In the genomic region with DNA sequence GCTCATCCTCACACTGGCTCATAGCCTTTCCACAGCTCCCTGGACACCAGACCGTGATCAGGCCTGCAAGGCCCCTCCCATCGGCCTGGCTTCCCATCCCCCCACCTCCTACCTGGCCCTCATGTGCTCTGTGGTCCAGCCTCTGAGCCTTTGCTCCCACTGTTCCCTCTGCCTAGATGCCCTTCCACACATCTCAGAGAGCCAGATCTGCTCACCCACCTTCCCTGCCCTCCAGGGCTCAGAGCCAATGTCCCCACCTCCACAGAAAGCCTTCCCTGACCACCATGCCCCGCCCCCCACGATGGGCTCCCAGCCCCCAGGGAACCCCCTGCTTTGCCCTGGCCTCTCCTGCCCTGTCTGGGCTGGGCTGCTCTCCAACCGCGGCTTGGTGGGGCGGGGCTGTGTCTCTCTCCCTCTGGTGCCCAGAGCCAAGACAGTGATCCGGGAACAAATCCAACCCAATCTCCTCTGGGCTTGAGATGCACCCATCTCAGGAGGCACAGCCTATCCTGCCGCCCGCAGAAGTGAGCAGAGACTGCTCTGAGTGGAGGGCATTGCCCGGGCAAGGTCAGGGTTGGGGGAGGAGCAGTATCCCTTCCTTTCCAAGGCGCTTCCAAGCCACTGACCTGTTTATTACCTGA, we compare ENCODE assay signal across 9 cellular contexts. TPM values are rescaled to one million over a fixed set of nuclear protein-coding genes. Genes with fewer than 3 reads are reported as not detected.
DNase-seq lines count a peak whose midpoint lies in the region; ATAC-seq, FAIRE-seq and TF ChIP-seq lines count a peak whose summit lies in the region.
"Had no signal": no experiment of that assay in that cellular context is flagged by ENCODE, and none has a peak within 500 bp of the region (broad histone marks: within the 10 kb centered on the region; RNA-seq: fewer than 3 reads in every experiment).

No MANE protein-coding gene starts in this region.

- H3K79me2 ChIP-seq in mammary epithelial cell (ENCODE audit: insufficient read depth, low read length) = peaks cover 61% of the 10 kb centered on the region
- peaks cover 61% of the 10 kb centered on the region for H3K79me2 ChIP-seq in HepG2 (ENCODE audit: insufficient read depth, low read length)

- no peaks in the 10 kb centered on the region; the same call in 1 of the 2 replicates for H3K9me3 ChIP-seq in AG04450 (ENCODE audit: control insufficient read depth, insufficient read depth, low read length)
- H3K9me3 ChIP-seq in mammary epithelial cell (replicated peaks; ENCODE audit: insufficient read depth, low read length) = no peaks in the 10 kb centered on the region
- no peaks in the 10 kb centered on the region for H3K9me3 ChIP-seq in HepG2 (ENCODE audit: low read length)
- H3K9me3 ChIP-seq in suprapubic skin = no peaks in the 10 kb centered on the region

- dilution Hi-C loops in mammary epithelial cell (cut with HindIII; ENCODE audit: low sequenced_read_pairs) = no loop called here

- in situ Hi-C loops in mammary epithelial cell (cut with MboI; ENCODE audit: low sequenced_read_pairs in 2 of 2) (no loop called here), HepG2 (cut with HindIII; ENCODE audit: extremely low pct_ligation_motif_present, low pct_unique_long_range_greater_than_20kb) (no loop called here)

- no peak for DNase-seq in AG04450 (ENCODE audit: low read depth, low spot score)
- peak; percentile 25 for DNase-seq in LHCN-M2 (ENCODE audit: low read depth)
- peak; percentile 59 for DNase-seq in mammary epithelial cell
- no peak for DNase-seq in HepG2 (ENCODE audit: low spot score)
- DNase-seq in suprapubic skin (ENCODE audit: low spot score in 2 of 2) = peak in 1 of 2 donors; percentile 86
- DNase-seq in AML-193 (lab: John Stamatoyannopoulos, UW) = no peak
- no peak for DNase-seq in NCI-H2171 (lab: John Stamatoyannopoulos, UW)

- POLR2A ChIA-PET in AG04450 (lab: Yijun Ruan, JAX) = no interaction called here
- POLR2A ChIA-PET in HepG2 (lab: Yijun Ruan, JAX) = interaction anchor here (2.2 to 7.5 kb wide), 3 partner anchors 11 to 166 kb away, joined by 30 to 195 read pairs (median 34); no protein-coding TSS in a partner anchor

- H3K9ac ChIP-seq in mammary epithelial cell (ENCODE audit: insufficient read depth, low read length) (peak overlapping the region; percentile 88), HepG2 (ENCODE audit: insufficient read depth, low read depth, low read length) (peak overlapping the region; percentile 99)

- no peak for TF ChIP-seq CTCF in AG04450 (IDR thresholded peaks at IDR 0.05; ENCODE audit: low read depth, low read length)
- TF ChIP-seq CTCF in mammary epithelial cell (conservative IDR thresholded peaks at IDR 0.05 in 1 of 2, IDR thresholded peaks at IDR 0.05 in 1 of 2; ENCODE audit: extremely low read depth in 1 of 2, insufficient read depth in 1 of 2, low read depth in 1 of 2, low read length in 2 of 2) = no peak
- no peak for TF ChIP-seq CTCF in HepG2 (CRISPR knock-in tag; IDR thresholded peaks at IDR 0.05)
- TF ChIP-seq CTCF in suprapubic skin (IDR thresholded peaks at IDR 0.05) = no peak

- no peak for TF ChIP-seq RAD21 in HepG2 (CRISPR knock-in tag; IDR thresholded peaks at IDR 0.05)

- no peak for ATAC-seq in HepG2
- ATAC-seq in HG02678 (IDR thresholded peaks at IDR 0.05; ENCODE audit: unreplicated experiment) = no peak

- H2AFZ ChIP-seq in mammary epithelial cell (ENCODE audit: low read depth, low read length) (peak overlapping the region; percentile 89), HepG2 (ENCODE audit: low read length) (no peak overlapping the region)

- no peak for FAIRE-seq in HepG2 (lab: Jason Lieb, UNC)

- TF ChIP-seq EP300 in HepG2 (IDR thresholded peaks at IDR 0.05; ENCODE audit: low read depth in 2 of 2, low read length in 2 of 2) = no peak
- TF ChIP-seq EP300 in HepG2 (CRISPR knock-in tag; IDR thresholded peaks at IDR 0.05; ENCODE audit: borderline replicate concordance) = no peak
- no peak for TF ChIP-seq EP300 in suprapubic skin (IDR thresholded peaks at IDR 0.05)

- H3K27me3 ChIP-seq in AG04450 (ENCODE audit: control insufficient read depth, insufficient read depth, low read length) = no peaks in the 10 kb centered on the region
- no peaks in the 10 kb centered on the region for H3K27me3 ChIP-seq in mammary epithelial cell (ENCODE audit: insufficient read depth, low read length)
- peaks cover 0 to 6% of the 10 kb centered on the region in 2 experiments; a peak in 1 of 5 replicates for H3K27me3 ChIP-seq in HepG2 (ENCODE audit: control insufficient read depth in 1 of 2, insufficient read depth in 2 of 2, low read length in 2 of 2)
- no peaks in the 10 kb centered on the region for H3K27me3 ChIP-seq in suprapubic skin

- WGBS in mammary epithelial cell (ENCODE audit: low coverage, missing lambda C conversion rate) = 28% methylated on average over 7 of the region's 12 CpGs
- WGBS in HepG2 (ENCODE audit: low lambda C conversion rate) = 16% methylated on average over 5 of the region's 12 CpGs
- 19% methylated on average over 9 of the region's 12 CpGs for WGBS in suprapubic skin

- H3K36me3 ChIP-seq in mammary epithelial cell (ENCODE audit: insufficient read depth, low read length) = no peaks in the 10 kb centered on the region
- peaks cover 5 to 6% of the 10 kb centered on the region in 2 experiments; a peak in 3 of 5 replicates for H3K36me3 ChIP-seq in HepG2 (replicated peaks in 1 of 2; ENCODE audit: control insufficient read depth in 1 of 2, insufficient read depth in 2 of 2, low read length in 2 of 2)
- H3K36me3 ChIP-seq in suprapubic skin = no peaks in the 10 kb centered on the region

- H3K4me3 ChIP-seq in AG04450 (ENCODE audit: low read depth, low read length) = peak overlapping the region; percentile 77
- H3K4me3 ChIP-seq in mammary epithelial cell (replicated peaks in 1 of 3; ENCODE audit: insufficient read depth in 1 of 3, low read depth in 2 of 3, low read length in 3 of 3) = peak overlapping the region; percentile 85 to 87 (median 86)
- H3K4me3 ChIP-seq in HepG2 (replicated peaks in 1 of 3; ENCODE audit: insufficient read depth in 1 of 3, low read depth in 2 of 3, low read length in 3 of 3) = peak overlapping the region; percentile 85 to 96 (median 92)
- H3K4me3 ChIP-seq in suprapubic skin = peak overlapping the region; percentile 82

- H4K20me1 ChIP-seq in mammary epithelial cell (ENCODE audit: insufficient read depth, low read length) = no peaks in the 10 kb centered on the region
- no peaks in the 10 kb centered on the region for H4K20me1 ChIP-seq in HepG2 (ENCODE audit: insufficient read depth, low read length)

- intact Hi-C loops in mammary epithelial cell (cut with micrococcal nuclease) = loop anchor here (2.0 to 5.0 kb wide), 2 partner anchors 35 to 320 kb away; partner anchors contain the start of genes CARD19 and FAM120AOS
- intact Hi-C loops in HepG2 (cut with micrococcal nuclease; ENCODE audit: unreplicated experiment) = no loop called here

- TF ChIP-seq POLR2A in HepG2 (IDR thresholded peaks at IDR 0.05; ENCODE audit: insufficient read depth in 1 of 2, low read depth in 2 of 2, low read length in 2 of 2) (no peak; a peak in 1 of 4 replicates), suprapubic skin (IDR thresholded peaks at IDR 0.05) (no peak)

- peak overlapping the region; percentile 91 for H3K4me2 ChIP-seq in mammary epithelial cell (ENCODE audit: insufficient read depth, low read depth, low read length)
- peak overlapping the region; percentile 98 for H3K4me2 ChIP-seq in HepG2 (ENCODE audit: low read depth, low read length)

- H3K4me1 ChIP-seq in mammary epithelial cell (ENCODE audit: insufficient read depth, low read length) = peaks cover 37% of the 10 kb centered on the region
- H3K4me1 ChIP-seq in HepG2 (ENCODE audit: insufficient read depth, low read length) = peaks cover 84% of the 10 kb centered on the region
- H3K4me1 ChIP-seq in suprapubic skin = peaks cover 92% of the 10 kb centered on the region

- CTCF ChIA-PET in AG04450 (lab: Charles Lee) = interaction anchor here (1.5 kb wide), 1 partner anchor 23 kb away, joined by 7 read pairs; no protein-coding TSS in a partner anchor
- CTCF ChIA-PET in mammary epithelial cell (lab: Charles Lee; ENCODE audit: low non-redundant PET) = no interaction called here
- CTCF ChIA-PET in HepG2 (lab: Yijun Ruan, JAX; ENCODE audit: low intra/inter-chr PET ratio, low total read pairs) = no interaction called here

- peak overlapping the region; percentile 96 for H3K27ac ChIP-seq in AG04450 (ENCODE audit: low read depth, low read length)
- peak overlapping the region; percentile 85 for H3K27ac ChIP-seq in mammary epithelial cell (ENCODE audit: insufficient read depth, low read depth, low read length)
- H3K27ac ChIP-seq in HepG2 (ENCODE audit: extremely low read length, insufficient read depth, low read length) = peak overlapping the region; percentile 99
- H3K27ac ChIP-seq in suprapubic skin = peak overlapping the region; percentile 94

- BruUV-seq in mammary epithelial cell (replicated peaks; lab: Mats Ljungman, UMichigan) (no TSS peak), HepG2 (replicated peaks; lab: Mats Ljungman, UMichigan) (no TSS peak)

RNA-seq across cellular contexts. Expression of gene NINJ1, which starts 1.6 kb away (rescaled TPM):
- polyA plus RNA-seq in AG04450 (2011; rRNA removed) (26.8 and 47.4 TPM in 2 replicates), mammary epithelial cell (48.5 TPM), HepG2 (2011; rRNA removed) (81.2 and 109 TPM in 2 replicates)
- 13.9 and 21.1 TPM in 2 replicates for polyA minus RNA-seq in AG04450 (2011; rRNA and poly(A)+ RNA removed)
- total RNA-seq in LHCN-M2 (2014; rRNA removed) (18.5 TPM in 2 replicates), mammary epithelial cell (10 to 100 TPM; 50.2 to 92.2 TPM), HepG2 (2016; rRNA removed; fragmentation: Illumina TruSeq; extraction: Trizol) (77.1 and 92.1 TPM in 2 replicates), suprapubic skin (100 to 1,000 TPM in 3 of 4 donors, 10 to 100 TPM in 1; 88.3 to 158 (median 113) TPM)
- 14.2 TPM for polyA plus RNA-seq in LHCN-M2 (2012)
- polyA minus RNA-seq in mammary epithelial cell = 69.2 TPM
- 104 and 127 TPM in 2 replicates for total RNA-seq in HepG2 (2016; cell fraction: cytosol; rRNA removed; fragmentation: Illumina TruSeq; extraction: Trizol; ENCODE audit: low read depth)
- 66.8 and 94.8 TPM in 2 replicates for total RNA-seq in HepG2 (2016; cell fraction: insoluble cytoplasmic fraction; rRNA removed; fragmentation: Illumina TruSeq; extraction: Trizol)
- total RNA-seq in HepG2 (2016; cell fraction: membrane; rRNA removed; fragmentation: Illumina TruSeq; extraction: Trizol) = 149 and 180 TPM in 2 replicates
- total RNA-seq in HepG2 (2016; cell fraction: nucleus; rRNA removed; fragmentation: Illumina TruSeq; extraction: Trizol) = 48.9 and 58.7 TPM in 2 replicates
- polyA plus RNA-seq in HepG2 (2011; cell fraction: cytosol; rRNA removed) = 83.2 and 110 TPM in 2 replicates
- 62.3 and 83.6 TPM in 2 replicates for polyA plus RNA-seq in HepG2 (2011; cell fraction: nucleus; rRNA removed)
- 77.3 and 145 TPM in 2 replicates for polyA plus RNA-seq in HepG2 (2012)
- polyA plus RNA-seq in HepG2 (2016; cell fraction: cytosol; fragmentation: Illumina TruSeq; extraction: Trizol; ENCODE audit: low read depth) = 196 and 226 TPM in 2 replicates
- polyA plus RNA-seq in HepG2 (2016; cell fraction: insoluble cytoplasmic fraction; fragmentation: Illumina TruSeq; extraction: Trizol; ENCODE audit: low read depth) = 104 and 130 TPM in 2 replicates
- polyA plus RNA-seq in HepG2 (2016; cell fraction: membrane; fragmentation: Illumina TruSeq; extraction: Trizol; ENCODE audit: low read depth) = 235 and 242 TPM in 2 replicates
- polyA plus RNA-seq in HepG2 (2016; cell fraction: nucleus; fragmentation: Illumina TruSeq; extraction: Trizol; ENCODE audit: insufficient read depth, low read depth) = 122 and 127 TPM in 2 replicates
- polyA minus RNA-seq in HepG2 (2011; rRNA and poly(A)+ RNA removed; ENCODE audit: low replicate concordance) = 22.5 and 101 TPM in 2 replicates
- 26.1 and 26.7 TPM in 2 replicates for polyA minus RNA-seq in HepG2 (2011; cell fraction: cytosol; rRNA and poly(A)+ RNA removed)
- polyA minus RNA-seq in HepG2 (2011; cell fraction: nucleus; rRNA and poly(A)+ RNA removed) = 17.8 and 21.8 TPM in 2 replicates

RNA-seq across cellular contexts. Expression of gene CARD19, which starts 36.4 kb away (rescaled TPM):
- 25.2 and 42.6 TPM in 2 replicates for polyA plus RNA-seq in AG04450 (2011; rRNA removed)
- 18.1 and 31.7 TPM in 2 replicates for polyA minus RNA-seq in AG04450 (2011; rRNA and poly(A)+ RNA removed)
- total RNA-seq in LHCN-M2 (2014; rRNA removed) = 71.8 and 84.8 TPM in 2 replicates
- 44.4 TPM for polyA plus RNA-seq in LHCN-M2 (2012)
- 10 to 100 TPM; 56.1 to 68.8 TPM for total RNA-seq in mammary epithelial cell
- polyA plus RNA-seq in mammary epithelial cell = 77.6 TPM
- polyA minus RNA-seq in mammary epithelial cell = 10.8 TPM
- total RNA-seq in HepG2 (2016; rRNA removed; fragmentation: Illumina TruSeq; extraction: Trizol) = 15.2 and 18.4 TPM in 2 replicates
- 15.8 and 20.2 TPM in 2 replicates for total RNA-seq in HepG2 (2016; cell fraction: cytosol; rRNA removed; fragmentation: Illumina TruSeq; extraction: Trizol; ENCODE audit: low read depth)
- total RNA-seq in HepG2 (2016; cell fraction: insoluble cytoplasmic fraction; rRNA removed; fragmentation: Illumina TruSeq; extraction: Trizol) = 18.6 and 20.5 TPM in 2 replicates
- total RNA-seq in HepG2 (2016; cell fraction: membrane; rRNA removed; fragmentation: Illumina TruSeq; extraction: Trizol) = 17.3 and 29.5 TPM in 2 replicates
- 8.3 and 12.2 TPM in 2 replicates for total RNA-seq in HepG2 (2016; cell fraction: nucleus; rRNA removed; fragmentation: Illumina TruSeq; extraction: Trizol)
- polyA plus RNA-seq in HepG2 (2011; rRNA removed) = 47.2 and 62.0 TPM in 2 replicates
- polyA plus RNA-seq in HepG2 (2011; cell fraction: cytosol; rRNA removed) = 33.8 and 73.1 TPM in 2 replicates
- 101 and 106 TPM in 2 replicates for polyA plus RNA-seq in HepG2 (2011; cell fraction: nucleus; rRNA removed)
- 14.6 TPM in 2 replicates for polyA plus RNA-seq in HepG2 (2012)
- polyA plus RNA-seq in HepG2 (2016; cell fraction: cytosol; fragmentation: Illumina TruSeq; extraction: Trizol; ENCODE audit: low read depth) = 16.0 and 27.0 TPM in 2 replicates
- 14.7 and 18.5 TPM in 2 replicates for polyA plus RNA-seq in HepG2 (2016; cell fraction: insoluble cytoplasmic fraction; fragmentation: Illumina TruSeq; extraction: Trizol; ENCODE audit: low read depth)
- 13.4 and 18.5 TPM in 2 replicates for polyA plus RNA-seq in HepG2 (2016; cell fraction: membrane; fragmentation: Illumina TruSeq; extraction: Trizol; ENCODE audit: low read depth)
- polyA plus RNA-seq in HepG2 (2016; cell fraction: nucleus; fragmentation: Illumina TruSeq; extraction: Trizol; ENCODE audit: insufficient read depth, low read depth) = 25.1 and 25.9 TPM in 2 replicates
- 11.5 and 28.1 TPM in 2 replicates for polyA minus RNA-seq in HepG2 (2011; rRNA and poly(A)+ RNA removed; ENCODE audit: low replicate concordance)
- polyA minus RNA-seq in HepG2 (2011; cell fraction: cytosol; rRNA and poly(A)+ RNA removed) = 14.0 and 17.6 TPM in 2 replicates
- polyA minus RNA-seq in HepG2 (2011; cell fraction: nucleus; rRNA and poly(A)+ RNA removed) = 11.3 and 12.8 TPM in 2 replicates
- total RNA-seq in suprapubic skin = 10 to 100 TPM; 43.2 to 63.6 (median 54.3) TPM

RNA-seq across cellular contexts. Expression of gene WNK2, which starts 51.5 kb away (rescaled TPM):
- not detected in 2 replicates for polyA plus RNA-seq in AG04450 (2011; rRNA removed)
- not detected in 2 replicates for polyA minus RNA-seq in AG04450 (2011; rRNA and poly(A)+ RNA removed)
- total RNA-seq in LHCN-M2 (2014; rRNA removed) = not detected in 2 replicates
- not detected for polyA plus RNA-seq in LHCN-M2 (2012)
- total RNA-seq in mammary epithelial cell = 10 to 100 TPM in 1 of 2 donors, under 1 TPM in 1; 0.49 to 12.8 TPM
- polyA plus RNA-seq in mammary epithelial cell = 0.01 TPM
- not detected for polyA minus RNA-seq in mammary epithelial cell
- 10.5 and 16.6 TPM in 2 replicates for total RNA-seq in HepG2 (2016; rRNA removed; fragmentation: Illumina TruSeq; extraction: Trizol)
- 2.8 and 5.4 TPM in 2 replicates for total RNA-seq in HepG2 (2016; cell fraction: cytosol; rRNA removed; fragmentation: Illumina TruSeq; extraction: Trizol; ENCODE audit: low read depth)
- total RNA-seq in HepG2 (2016; cell fraction: insoluble cytoplasmic fraction; rRNA removed; fragmentation: Illumina TruSeq; extraction: Trizol) = 7.9 and 14.6 TPM in 2 replicates
- 9.4 and 9.8 TPM in 2 replicates for total RNA-seq in HepG2 (2016; cell fraction: membrane; rRNA removed; fragmentation: Illumina TruSeq; extraction: Trizol)
- 21.0 and 29.3 TPM in 2 replicates for total RNA-seq in HepG2 (2016; cell fraction: nucleus; rRNA removed; fragmentation: Illumina TruSeq; extraction: Trizol)
- 11.4 and 12.0 TPM in 2 replicates for polyA plus RNA-seq in HepG2 (2011; rRNA removed)
- polyA plus RNA-seq in HepG2 (2011; cell fraction: cytosol; rRNA removed) = 3.1 and 5.3 TPM in 2 replicates
- 98.4 and 126 TPM in 2 replicates for polyA plus RNA-seq in HepG2 (2011; cell fraction: nucleus; rRNA removed)
- polyA plus RNA-seq in HepG2 (2012) = 29.1 and 39.4 TPM in 2 replicates
- polyA plus RNA-seq in HepG2 (2016; cell fraction: cytosol; fragmentation: Illumina TruSeq; extraction: Trizol; ENCODE audit: low read depth) = 3.2 and 4.2 TPM in 2 replicates
- 18.9 and 27.7 TPM in 2 replicates for polyA plus RNA-seq in HepG2 (2016; cell fraction: insoluble cytoplasmic fraction; fragmentation: Illumina TruSeq; extraction: Trizol; ENCODE audit: low read depth)
- 4.9 and 6.5 TPM in 2 replicates for polyA plus RNA-seq in HepG2 (2016; cell fraction: membrane; fragmentation: Illumina TruSeq; extraction: Trizol; ENCODE audit: low read depth)
- 87.2 and 94.8 TPM in 2 replicates for polyA plus RNA-seq in HepG2 (2016; cell fraction: nucleus; fragmentation: Illumina TruSeq; extraction: Trizol; ENCODE audit: insufficient read depth, low read depth)
- 8.4 and 22.7 TPM in 2 replicates for polyA minus RNA-seq in HepG2 (2011; rRNA and poly(A)+ RNA removed; ENCODE audit: low replicate concordance)
- 15.8 and 17.9 TPM in 2 replicates for polyA minus RNA-seq in HepG2 (2011; cell fraction: cytosol; rRNA and poly(A)+ RNA removed)
- 32.8 and 40.0 TPM in 2 replicates for polyA minus RNA-seq in HepG2 (2011; cell fraction: nucleus; rRNA and poly(A)+ RNA removed)
- total RNA-seq in suprapubic skin = 10 to 100 TPM; 39.5 to 93.7 (median 45.3) TPM
- total RNA-seq: lung microvascular endothelial cell had no signal

Comparison
In these comparisons a context has a peak if more than half of its experiments do, and no peak if none do; other contexts are left out.
1. DNase-seq: peak in LHCN-M2 (single experiment) and mammary epithelial cell (single experiment); none in AG04450 (single experiment), HepG2 (single experiment), AML-193 (0 of 2) and NCI-H2171 (single experiment).
2. Peak in every context shown above with its lines, with median percentiles within 50 percentile points of each other: H3K27ac ChIP-seq and H3K4me3 ChIP-seq.